ENCODE assay signal across 8 cellular contexts in the genomic region with DNA sequence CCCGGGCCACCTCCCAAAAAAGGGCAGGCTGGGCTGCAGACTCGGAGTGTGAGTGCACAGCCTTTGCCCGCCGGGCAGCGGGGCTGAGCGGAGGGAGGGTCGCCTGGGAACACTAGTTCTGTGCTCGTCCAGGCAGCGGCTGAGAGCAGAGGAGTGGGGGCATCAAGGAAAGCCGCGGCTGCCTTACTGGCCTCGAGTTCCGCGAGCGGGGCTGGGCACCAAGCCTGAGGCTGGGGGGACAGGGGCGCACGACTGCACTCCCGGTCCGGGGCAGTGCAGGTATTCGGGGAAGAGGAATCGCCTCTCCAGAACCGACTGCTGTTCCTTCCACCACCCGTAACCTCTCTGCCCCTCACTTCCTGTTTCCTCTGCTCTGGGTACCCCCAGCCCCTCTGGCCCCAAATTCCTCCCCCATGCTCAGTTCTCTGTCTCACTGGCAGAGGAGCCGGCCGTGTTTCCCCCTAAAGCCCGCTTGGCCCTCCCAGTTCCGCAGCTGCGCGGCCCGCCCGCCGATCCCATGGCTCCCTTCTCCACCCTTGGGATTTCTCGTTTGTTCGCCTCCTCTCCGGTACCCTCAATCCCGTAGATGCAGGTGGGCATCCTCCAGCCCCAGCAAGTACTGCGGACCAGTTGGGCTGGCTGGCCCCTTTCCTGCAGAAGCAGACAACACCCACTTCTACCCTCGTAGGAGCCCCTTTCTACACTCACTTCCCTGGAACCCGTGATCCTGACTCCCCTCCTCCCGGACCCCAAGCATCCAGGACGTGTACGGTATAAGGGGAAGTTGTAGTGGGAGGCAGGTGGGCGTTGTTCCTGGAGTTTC. TPM values are rescaled to one million over a fixed set of nuclear protein-coding genes. Genes with fewer than 3 reads are reported as not detected.
DNase-seq lines count a peak whose midpoint lies in the region; ATAC-seq and TF ChIP-seq lines count a peak whose summit lies in the region.

No MANE protein-coding gene starts in this region.

- H3K9ac ChIP-seq in IMR-90 (ENCODE audit: low read depth, low read length) = peak overlapping the region; percentile 72

- no peak overlapping the region for H3K27ac ChIP-seq in CD4-positive, alpha-beta T cell (ENCODE audit: low read depth, low read length)
- H3K27ac ChIP-seq in IMR-90 (ENCODE audit: insufficient read depth, low read length) = peak overlapping the region; percentile 10; the same call in 1 of the 2 replicates
- peak overlapping the region in 1 of 2 donors; percentile 25 for H3K27ac ChIP-seq in breast epithelium
- no peak overlapping the region for H3K27ac ChIP-seq in suprapubic skin

- H4K91ac ChIP-seq in IMR-90 (ENCODE audit: insufficient read depth, low read depth, low read length) = peak overlapping the region; percentile 53

- H3K4me1 Mint-ChIP-seq in CD4-positive, alpha-beta T cell (ENCODE audit: low read depth) = peaks cover 40% of the 10 kb centered on the region

- no peak overlapping the region for H2BK15ac ChIP-seq in IMR-90 (ENCODE audit: low read depth, low read length)

- peaks cover 46% of the 10 kb centered on the region for H3K27me3 Mint-ChIP-seq in CD4-positive, alpha-beta T cell

- TF ChIP-seq POLR2A in IMR-90 (IDR thresholded peaks at IDR 0.05; ENCODE audit: low read depth, low read length) = 0 out of 2 replicates have a peak, but pooled peaks have one; percentile 10
- no peak for TF ChIP-seq POLR2A in breast epithelium (IDR thresholded peaks at IDR 0.05)
- TF ChIP-seq POLR2A in suprapubic skin (IDR thresholded peaks at IDR 0.05) = no peak

- in situ Hi-C loops in IMR-90 (cut with MboI; ENCODE audit: low sequenced_read_pairs) = no loop called here

- peak overlapping the region; percentile 58 for H3K27ac Mint-ChIP-seq in CD4-positive, alpha-beta T cell

- H3K18ac ChIP-seq in IMR-90 (ENCODE audit: low read depth, low read length) = peak overlapping the region; percentile 46

- no peaks in the 10 kb centered on the region for H4K20me1 ChIP-seq in IMR-90 (ENCODE audit: insufficient read depth, low read length)

- H3K9me1 ChIP-seq in IMR-90 (ENCODE audit: insufficient read depth, low read length) = no peaks in the 10 kb centered on the region

- no peak overlapping the region for H2BK20ac ChIP-seq in IMR-90 (ENCODE audit: low read depth, low read length)

- no peaks in the 10 kb centered on the region for H3K9me3 ChIP-seq in CD4-positive, alpha-beta T cell (ENCODE audit: control insufficient read depth, low read length)
- H3K9me3 ChIP-seq in IMR-90 (ENCODE audit: control insufficient read depth, insufficient read depth, low read length) = no peaks in the 10 kb centered on the region
- no peaks in the 10 kb centered on the region for H3K9me3 ChIP-seq in breast epithelium
- H3K9me3 ChIP-seq in suprapubic skin = no peaks in the 10 kb centered on the region

- no peak for TF ChIP-seq CTCF in CD4-positive, alpha-beta T cell (IDR thresholded peaks at IDR 0.05)
- TF ChIP-seq CTCF in IMR-90 (conservative IDR thresholded peaks at IDR 0.05; ENCODE audit: low read depth, low read length) (no peak), breast epithelium (IDR thresholded peaks at IDR 0.05) (no peak), suprapubic skin (IDR thresholded peaks at IDR 0.05) (no peak)

- peaks cover 49% of the 10 kb centered on the region for H3K36me3 Mint-ChIP-seq in CD4-positive, alpha-beta T cell (ENCODE audit: low read depth)

- peaks cover 2% of the 10 kb centered on the region; the same call in 1 of the 2 replicates for H3K4me1 ChIP-seq in IMR-90 (ENCODE audit: control insufficient read depth, insufficient read depth, low read length)
- H3K4me1 ChIP-seq in breast epithelium = no peaks in the 10 kb centered on the region
- peaks cover 29% of the 10 kb centered on the region for H3K4me1 ChIP-seq in suprapubic skin

- H2AK5ac ChIP-seq in IMR-90 (ENCODE audit: low read depth, low read length) = no peak overlapping the region; the same call in 1 of the 2 replicates

- no peak overlapping the region for H2BK5ac ChIP-seq in IMR-90 (ENCODE audit: low read depth, low read length, poor library complexity, severe bottlenecking)

- H3K9me3 Mint-ChIP-seq in CD4-positive, alpha-beta T cell = no peaks in the 10 kb centered on the region

- peak overlapping the region; percentile 94 for H3K4me2 ChIP-seq in IMR-90 (ENCODE audit: low read depth, low read length)

- H3K27me3 ChIP-seq in CD4-positive, alpha-beta T cell (ENCODE audit: control insufficient read depth, insufficient read depth, low read length) = no peaks in the 10 kb centered on the region
- H3K27me3 ChIP-seq in IMR-90 (ENCODE audit: control insufficient read depth, insufficient read depth, low read length) (peaks cover 18% of the 10 kb centered on the region), breast epithelium (no peaks in the 10 kb centered on the region), suprapubic skin (no peaks in the 10 kb centered on the region)

- H2AK9ac ChIP-seq in IMR-90 (replicated peaks; ENCODE audit: low read depth, low read length, poor library complexity) = peak overlapping the region; percentile 89

- intact Hi-C loops in CD4-positive, alpha-beta T cell (cut with DNase I, micrococcal nuclease) = no loop called here
- intact Hi-C loops in IMR-90 (cut with micrococcal nuclease) (no loop called here), breast epithelium (cut with DNase I; ENCODE audit: low total_unique reads) (no loop called here)

- dilution Hi-C loops in IMR-90 (cut with HindIII; ENCODE audit: low sequenced_read_pairs, unreplicated experiment) = no loop called here

- DNase-seq in CD4-positive, alpha-beta T cell = peak in 1 of 10 experiments; percentile 15
- DNase-seq in IMR-90 (no peak), breast epithelium (ENCODE audit: low spot score in 2 of 2) (no peak), kidney glomerular epithelial cell (lab: John Stamatoyannopoulos, UW) (peak; percentile 13), suprapubic skin (ENCODE audit: low spot score in 2 of 2) (peak in 1 of 2 donors; percentile 67), amniotic stem cell (lab: John Stamatoyannopoulos, UW) (no peak), kidney tubule cell (ENCODE audit: low spot score) (no peak), GDM1 (lab: John Stamatoyannopoulos, UW) (no peak)

- peak overlapping the region; percentile 70 to 85 for H4K8ac ChIP-seq in IMR-90 (ENCODE audit: low read depth in 2 of 2, low read length in 2 of 2)

- peaks cover 20% of the 10 kb centered on the region for H3K36me3 ChIP-seq in IMR-90 (ENCODE audit: control insufficient read depth, insufficient read depth, low read length)
- no peaks in the 10 kb centered on the region for H3K36me3 ChIP-seq in breast epithelium
- peaks cover 2% of the 10 kb centered on the region for H3K36me3 ChIP-seq in suprapubic skin

- H3K4me3 Mint-ChIP-seq in CD4-positive, alpha-beta T cell = peak overlapping the region; percentile 80

- CTCF ChIA-PET in CD4-positive, alpha-beta T cell (lab: Charles Lee) = no interaction called here
- CTCF ChIA-PET in IMR-90 (lab: Yijun Ruan, JAX) = interaction anchor here (0.6 kb wide), 1 partner anchor 183 kb away, joined by 3 read pairs; no protein-coding TSS in a partner anchor

- H4K5ac ChIP-seq in IMR-90 (ENCODE audit: low read depth, low read length) = peak overlapping the region; percentile 72

- peak; percentile 24 for ATAC-seq in CD4-positive, alpha-beta T cell (ENCODE audit: poor library complexity)
- peak; percentile 69 for ATAC-seq in IMR-90 (ENCODE audit: low read depth)

- H3K4me3 ChIP-seq in IMR-90 (ENCODE audit: insufficient read depth, low read depth, low read length) (peak overlapping the region; percentile 59), breast epithelium (peak overlapping the region; percentile 44 to 65 (median 55)), suprapubic skin (peak overlapping the region; percentile 56)

- peak overlapping the region; percentile 82 for H3K23ac ChIP-seq in IMR-90 (ENCODE audit: low read depth, low read length)

- H3K4ac ChIP-seq in IMR-90 (ENCODE audit: low read depth, low read length) = peak overlapping the region; percentile 67

- H3K79me1 ChIP-seq in IMR-90 (ENCODE audit: low read depth in 1 of 2, low read length in 2 of 2) = peaks cover 7 to 19% of the 10 kb centered on the region in 2 experiments

- peak overlapping the region; percentile 33; the same call in 1 of the 2 replicates for H2BK120ac ChIP-seq in IMR-90 (ENCODE audit: low read depth, low read length)

- H3K56ac ChIP-seq in IMR-90 (ENCODE audit: extremely low read depth, insufficient read depth, low read length) = no peak overlapping the region

- 3% methylated on average over 12 of the region's 43 CpGs; no CpG with 5 or more reads in 1 of the 2 experiments for WGBS in IMR-90 (ENCODE audit: extremely low coverage in 2 of 2, insufficient read length in 1 of 2), 2 experiments
- under 1% methylated on average over 28 of the region's 43 CpGs for WGBS in suprapubic skin

- BruUV-seq in IMR-90 (replicated peaks; lab: Mats Ljungman, UMichigan) = no TSS peak

- POLR2A ChIA-PET in CD4-positive, alpha-beta T cell (lab: Charles Lee) = no interaction called here
- POLR2A ChIA-PET in IMR-90 (lab: Charles Lee; ENCODE audit: unreplicated experiment) = interaction anchor here (0.6 kb wide), 1 partner anchor 105 kb away, joined by 7 read pairs; no protein-coding TSS in a partner anchor

- H3K14ac ChIP-seq in IMR-90 (replicated peaks; ENCODE audit: low read depth, low read length) = peak overlapping the region; percentile 78

- H2AFZ ChIP-seq in IMR-90 (replicated peaks; ENCODE audit: low read length, poor library complexity) = peak overlapping the region; percentile 92

- no peak for TF ChIP-seq RAD21 in IMR-90 (IDR thresholded peaks at IDR 0.05; ENCODE audit: low read length)

- no peak for TF ChIP-seq EP300 in suprapubic skin (IDR thresholded peaks at IDR 0.05)

RNA-seq across cellular contexts. Expression of a gene that starts 5.1 kb away (rescaled TPM):
- total RNA-seq in CD4-positive, alpha-beta T cell = 10 to 100 TPM; 27.1 to 28.6 TPM
- total RNA-seq in IMR-90 (2012; rRNA removed) (14.9 and 16.4 TPM in 2 replicates), breast epithelium (10 to 100 TPM; 11.8 to 20.6 (median 19.5) TPM), suprapubic skin (10 to 100 TPM; 11.5 to 18.1 (median 14.9) TPM)
- 38.2 and 40.8 TPM in 2 replicates for polyA plus RNA-seq in IMR-90 (2012; rRNA removed)
- 41.2 and 49.4 TPM in 2 replicates for polyA plus RNA-seq in IMR-90 (2012; cell fraction: cytosol; rRNA removed)
- 110 and 131 TPM in 2 replicates for polyA plus RNA-seq in IMR-90 (2012; cell fraction: nucleus; rRNA removed; ENCODE audit: low replicate concordance)

RNA-seq across cellular contexts. Expression of a gene that starts 8.9 kb away (rescaled TPM):
- 10 to 100 TPM in 1 of 2 experiments, 1 to 10 TPM in 1; 8.6 to 10.5 TPM for total RNA-seq in CD4-positive, alpha-beta T cell
- total RNA-seq in IMR-90 (2012; rRNA removed) (1.6 and 1.9 TPM in 2 replicates), breast epithelium (10 to 100 TPM; 17.0 to 33.8 (median 18.4) TPM), suprapubic skin (10 to 100 TPM; 26.2 to 66.0 (median 50.5) TPM)
- polyA plus RNA-seq in IMR-90 (2012; rRNA removed) = 3.4 and 4.3 TPM in 2 replicates
- polyA plus RNA-seq in IMR-90 (2012; cell fraction: cytosol; rRNA removed) = 2.8 and 6.2 TPM in 2 replicates
- 6.7 and 11.7 TPM in 2 replicates for polyA plus RNA-seq in IMR-90 (2012; cell fraction: nucleus; rRNA removed; ENCODE audit: low replicate concordance)

RNA-seq across cellular contexts. Expression of a gene that starts 12.7 kb away (rescaled TPM):
- 1 to 10 TPM; 8.6 to 9.6 TPM for total RNA-seq in CD4-positive, alpha-beta T cell
- total RNA-seq in IMR-90 (2012; rRNA removed) (134 and 135 TPM in 2 replicates), breast epithelium (10 to 100 TPM; 55.0 to 79.3 (median 74.1) TPM), suprapubic skin (10 to 100 TPM; 29.3 to 46.3 (median 41.9) TPM)
- 196 and 208 TPM in 2 replicates for polyA plus RNA-seq in IMR-90 (2012; rRNA removed)
- 141 and 149 TPM in 2 replicates for polyA plus RNA-seq in IMR-90 (2012; cell fraction: cytosol; rRNA removed)
- polyA plus RNA-seq in IMR-90 (2012; cell fraction: nucleus; rRNA removed; ENCODE audit: low replicate concordance) = 129 and 163 TPM in 2 replicates

RNA-seq across cellular contexts. Expression of a gene that starts 12.9 kb away (rescaled TPM):
- 10 to 100 TPM; 42.9 to 45.0 TPM for total RNA-seq in CD4-positive, alpha-beta T cell
- 16.7 and 18.6 TPM in 2 replicates for total RNA-seq in IMR-90 (2012; rRNA removed)
- 46.9 and 53.7 TPM in 2 replicates for polyA plus RNA-seq in IMR-90 (2012; rRNA removed)
- polyA plus RNA-seq in IMR-90 (2012; cell fraction: cytosol; rRNA removed) = 29.7 and 30.4 TPM in 2 replicates
- polyA plus RNA-seq in IMR-90 (2012; cell fraction: nucleus; rRNA removed; ENCODE audit: low replicate concordance) = 257 and 289 TPM in 2 replicates
- total RNA-seq in breast epithelium = 10 to 100 TPM; 27.4 to 39.1 (median 27.5) TPM
- 10 to 100 TPM; 18.6 to 47.9 (median 26.9) TPM for total RNA-seq in suprapubic skin

RNA-seq across cellular contexts. Expression of a gene that starts 21.1 kb away (rescaled TPM):
- total RNA-seq in CD4-positive, alpha-beta T cell = 1 to 10 TPM; 2.8 to 3.0 TPM
- total RNA-seq in IMR-90 (2012; rRNA removed) = under 0.01 TPM in 2 replicates
- 0.38 and 0.52 TPM in 2 replicates for polyA plus RNA-seq in IMR-90 (2012; rRNA removed)
- 0.12 and 0.30 TPM in 2 replicates for polyA plus RNA-seq in IMR-90 (2012; cell fraction: cytosol; rRNA removed)
- polyA plus RNA-seq in IMR-90 (2012; cell fraction: nucleus; rRNA removed; ENCODE audit: low replicate concordance) = 5.5 and 8.0 TPM in 2 replicates
- 1 to 10 TPM in 1 of 3 donors, under 1 TPM in 2; 0.32 to 1.0 (median 0.98) TPM for total RNA-seq in breast epithelium
- total RNA-seq in suprapubic skin = under 1 TPM; 0.21 to 0.97 (median 0.40) TPM
